In the genomic region with DNA sequence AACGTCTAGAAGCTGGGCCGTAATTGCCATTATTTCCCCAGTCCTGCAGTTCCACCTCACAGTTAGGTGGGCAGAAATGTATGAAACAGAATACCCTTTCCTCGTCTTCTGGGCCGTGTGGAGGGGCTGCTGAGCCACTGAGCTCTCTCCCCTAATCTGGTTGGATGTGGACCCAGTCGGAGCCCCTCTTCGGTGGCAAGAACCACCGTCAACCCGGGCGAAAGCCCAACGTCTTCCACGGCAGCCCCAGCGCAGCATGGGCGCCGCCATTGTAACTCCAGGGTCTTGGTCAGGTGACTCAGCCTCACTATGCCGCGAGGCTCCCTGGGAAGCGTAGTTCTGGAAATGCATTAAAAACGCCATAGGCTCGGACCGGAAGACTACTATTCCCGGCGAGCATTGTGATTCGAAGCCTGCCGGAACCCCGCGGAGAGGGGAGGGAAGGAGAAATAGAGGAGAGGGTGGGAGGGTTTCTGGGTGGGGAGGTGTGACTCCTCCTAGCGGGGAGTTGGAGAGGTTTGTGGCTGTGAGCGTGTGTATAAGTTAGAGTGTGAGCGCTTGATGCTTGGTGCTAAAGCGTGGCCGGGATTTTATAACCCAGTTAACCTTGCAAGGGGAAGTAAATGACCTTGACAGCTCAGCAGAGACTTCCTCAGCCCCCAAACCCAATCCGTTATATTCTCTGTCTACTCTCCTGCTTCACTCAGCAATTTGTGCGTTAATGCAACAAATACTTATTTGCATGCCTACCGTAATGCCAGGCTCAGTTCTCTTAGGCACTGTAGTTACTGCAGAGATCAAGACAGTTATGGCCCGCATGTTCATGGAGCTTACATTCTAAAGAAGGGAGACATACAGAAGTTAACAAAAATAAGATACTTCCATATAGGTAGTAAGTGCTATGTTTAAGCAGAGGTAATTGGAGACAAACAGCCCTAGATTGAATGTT, we compare ENCODE assay signal across 8 cellular contexts. TPM values are rescaled to one million over a fixed set of nuclear protein-coding genes. Genes with fewer than 3 reads are reported as not detected.
DNase-seq lines count a peak whose midpoint lies in the region; ATAC-seq and TF ChIP-seq lines count a peak whose summit lies in the region.

A gene with protein sequence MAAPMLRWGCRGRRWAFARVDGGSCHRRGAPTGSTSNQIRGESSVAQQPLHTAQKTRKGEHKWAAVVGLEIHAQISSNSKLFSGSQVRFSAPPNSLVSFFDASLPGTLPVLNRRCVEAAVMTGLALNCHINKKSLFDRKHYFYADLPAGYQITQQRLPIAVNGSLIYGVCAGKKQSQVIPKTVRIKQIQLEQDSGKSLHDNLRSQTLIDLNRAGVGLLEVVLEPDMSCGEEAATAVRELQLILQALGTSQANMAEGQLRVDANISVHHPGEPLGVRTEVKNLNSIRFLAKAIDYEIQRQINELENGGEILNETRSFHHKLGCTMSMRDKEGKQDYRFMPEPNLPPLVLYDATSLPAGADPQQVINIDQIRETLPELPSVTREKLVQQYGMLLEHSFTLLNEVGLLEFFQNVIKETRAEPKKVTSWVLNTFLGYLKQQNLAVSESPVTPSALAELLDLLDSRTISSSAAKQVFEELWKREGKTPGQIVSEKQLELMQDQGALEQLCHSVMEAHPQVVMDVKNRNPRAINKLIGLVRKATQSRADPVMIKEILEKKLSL (minus strand): TSS at position 295 of the 949 bp plus-strand sequence. CDS start 25 bp downstream, at position 270.

- peak; percentile 61 for TF ChIP-seq POLR2A in right lobe of liver (IDR thresholded peaks at IDR 0.05)

- peak; percentile 98 for ATAC-seq in CD8-positive, alpha-beta T cell
- peak; percentile 100 for ATAC-seq in GM19452 (IDR thresholded peaks at IDR 0.05; ENCODE audit: unreplicated experiment)
- ATAC-seq in right lobe of liver, result peak; percentile 100

- H3K4me3 Mint-ChIP-seq in CD8-positive, alpha-beta T cell, result peak within 1 kb of the TSS; percentile 97
- H3K4me3 Mint-ChIP-seq in activated CD4-positive, alpha-beta memory T cell treated with anti-CD3 and anti-CD28 coated beads for 36 hours, result peak within 1 kb of the TSS; percentile 91

- CTCF ChIA-PET in CD8-positive, alpha-beta T cell (lab: Charles Lee), result interaction anchor here (0.7 to 1.2 kb wide), 2 partner anchors 339 to 609 kb away, joined by 3 to 4 read pairs; no protein-coding TSS in a partner anchor
- CTCF ChIA-PET in activated CD4-positive, alpha-beta memory T cell treated with anti-CD3 and anti-CD28 coated beads for 36 hours (lab: Charles Lee), result interaction anchor here (0.8 to 1.3 kb wide), 2 partner anchors 10 to 39 kb away, joined by 3 read pairs; no protein-coding TSS in a partner anchor

- no peaks in the 10 kb centered on the region for H3K9me3 Mint-ChIP-seq in CD8-positive, alpha-beta T cell
- no peaks in the 10 kb centered on the region for H3K9me3 Mint-ChIP-seq in activated CD4-positive, alpha-beta memory T cell treated with anti-CD3 and anti-CD28 coated beads for 36 hours

- H3K9me3 ChIP-seq in CD8-positive, alpha-beta T cell (ENCODE audit: low read length), result no peaks in the 10 kb centered on the region
- H3K9me3 ChIP-seq in duodenal mucosa (ENCODE audit: control insufficient read depth in 1 of 2, low read length in 2 of 2), result no peaks in the 10 kb centered on the region
- H3K9me3 ChIP-seq in right lobe of liver, result no peaks in the 10 kb centered on the region

- peaks cover 21% of the 10 kb centered on the region for H3K36me3 Mint-ChIP-seq in CD8-positive, alpha-beta T cell
- H3K36me3 Mint-ChIP-seq in activated CD4-positive, alpha-beta memory T cell treated with anti-CD3 and anti-CD28 coated beads for 36 hours, result peaks cover 7% of the 10 kb centered on the region

- DNase-seq in CD8-positive, alpha-beta T cell, result peak; percentile 82 to 95 (median 88)
- DNase-seq in HK-2 (ENCODE audit: unreplicated experiment) (peak; percentile 93), NCI-H82 treated with DMSO at 0.1 percent for 48 hours (lab: John Stamatoyannopoulos, UW; ENCODE audit: unreplicated experiment) (peak; percentile 94), right lobe of liver (peak; percentile 91 to 96 (median 93))
- DNase-seq in activated CD4-positive, alpha-beta memory T cell treated with anti-CD3 and anti-CD28 coated beads for 36 hours, result peak; percentile 95
- peak; percentile 79 to 95 for DNase-seq in stimulated activated CD4-positive, alpha-beta T cell treated with anti-CD3 and anti-CD28 coated beads, Interleukin-4, amount 100 ng/mL, for 4 hours

- POLR2A ChIA-PET in CD8-positive, alpha-beta T cell (lab: Charles Lee), result interaction anchor here (0.9 to 1.6 kb wide), 2 partner anchors 341 to 518 kb away, joined by 3 to 4 read pairs; no protein-coding TSS in a partner anchor
- POLR2A ChIA-PET in activated CD4-positive, alpha-beta memory T cell treated with anti-CD3 and anti-CD28 coated beads for 36 hours (lab: Charles Lee), result interaction anchor here (0.8 kb wide), 1 partner anchor 335 kb away, joined by 3 read pairs; no protein-coding TSS in a partner anchor

- H3K4me3 ChIP-seq in CD8-positive, alpha-beta T cell (ENCODE audit: low read depth, low read length), result peak within 1 kb of the TSS; percentile 73
- H3K4me3 ChIP-seq in duodenal mucosa (ENCODE audit: low read depth in 1 of 2, low read length in 2 of 2) (peak within 1 kb of the TSS; percentile 78 to 97), right lobe of liver (peak within 1 kb of the TSS; percentile 61 to 76 (median 71))

- peak; percentile 51 for TF ChIP-seq CTCF in CD8-positive, alpha-beta T cell (IDR thresholded peaks at IDR 0.05)
- TF ChIP-seq CTCF in right lobe of liver (IDR thresholded peaks at IDR 0.05), result peak; percentile 17 to 47 (median 46)

- intact Hi-C loops in CD8-positive, alpha-beta T cell (cut with DNase I, micrococcal nuclease), result loop anchor here (1.0 to 10.0 kb wide), 18 partner anchors 339 to 1354 kb away; partner anchors contain the start of genes ARFIP1 (in 2 of the 2), FBXW7 (in 2 of the 2), FHIP1A (in 2 of the 2) and TIGD4 (in 2 of the 2)
- intact Hi-C loops in activated CD4-positive, alpha-beta memory T cell treated with anti-CD3 and anti-CD28 coated beads for 36 hours (cut with micrococcal nuclease), result loop anchor here (1.0 to 10.0 kb wide), 7 partner anchors 60 to 775 kb away; partner anchors contain the start of genes FBXW7, LRBA and RPS3A
- intact Hi-C loops in right lobe of liver (cut with DNase I), result no loop called here

- H3K27me3 ChIP-seq in CD8-positive, alpha-beta T cell (ENCODE audit: insufficient read depth, low read length), result no peaks in the 10 kb centered on the region
- H3K27me3 ChIP-seq in duodenal mucosa (ENCODE audit: control insufficient read depth in 1 of 2, insufficient read depth in 2 of 2, low read length in 2 of 2) (no peaks in the 10 kb centered on the region), right lobe of liver (no peaks in the 10 kb centered on the region)

- peak within 1 kb of the TSS; percentile 63 to 80 for H3K9ac ChIP-seq in duodenal mucosa (ENCODE audit: low read depth in 1 of 2, low read length in 2 of 2)

- H3K27ac Mint-ChIP-seq in CD8-positive, alpha-beta T cell, result peak within 1 kb of the TSS; percentile 98
- H3K27ac Mint-ChIP-seq in activated CD4-positive, alpha-beta memory T cell treated with anti-CD3 and anti-CD28 coated beads for 36 hours, result peak within 1 kb of the TSS; percentile 64

- H3K4me1 Mint-ChIP-seq in CD8-positive, alpha-beta T cell (ENCODE audit: low read depth), result peaks cover 18% of the 10 kb centered on the region
- peaks cover 13% of the 10 kb centered on the region for H3K4me1 Mint-ChIP-seq in activated CD4-positive, alpha-beta memory T cell treated with anti-CD3 and anti-CD28 coated beads for 36 hours (ENCODE audit: low read depth)

- peak within 1 kb of the TSS; percentile 59 for H3K27ac ChIP-seq in CD8-positive, alpha-beta T cell (ENCODE audit: low read depth, low read length)
- H3K27ac ChIP-seq in duodenal mucosa (ENCODE audit: low read depth, low read length) (no peak within 1 kb of the TSS), right lobe of liver (peak within 1 kb of the TSS in 2 of 3 donors; percentile 10 to 47)

- no peaks in the 10 kb centered on the region for H3K27me3 Mint-ChIP-seq in CD8-positive, alpha-beta T cell (ENCODE audit: low read depth)
- H3K27me3 Mint-ChIP-seq in activated CD4-positive, alpha-beta memory T cell treated with anti-CD3 and anti-CD28 coated beads for 36 hours, result no peaks in the 10 kb centered on the region

- 6% methylated on average over 27 of the region's 35 CpGs for WGBS in right lobe of liver (ENCODE audit: insufficient coverage, low coverage, low lambda C conversion rate, missing lambda C conversion rate)

- peaks cover 15% of the 10 kb centered on the region for H3K4me1 ChIP-seq in CD8-positive, alpha-beta T cell (ENCODE audit: insufficient read depth, low read length)
- H3K4me1 ChIP-seq in duodenal mucosa (ENCODE audit: control insufficient read depth in 1 of 2, insufficient read depth in 2 of 2, low read length in 2 of 2) (peaks cover 11 to 12% of the 10 kb centered on the region in 2 donors), right lobe of liver (peaks cover 0 to 12% (median 0%) of the 10 kb centered on the region in 4 donors)

- H3K36me3 ChIP-seq in CD8-positive, alpha-beta T cell (ENCODE audit: insufficient read depth, low read length), result no peaks in the 10 kb centered on the region
- H3K36me3 ChIP-seq in duodenal mucosa (ENCODE audit: control insufficient read depth in 1 of 2, insufficient read depth in 2 of 2, low read length in 2 of 2) (peaks cover 0 to 2% of the 10 kb centered on the region in 2 donors), right lobe of liver (peaks cover 0 to 6% (median 0%) of the 10 kb centered on the region in 4 donors)

RNA-seq across cellular contexts. Expression of the gene that starts here (rescaled TPM):
- total RNA-seq in CD8-positive, alpha-beta T cell, result 1 to 10 TPM; 3.3 to 5.1 TPM
- total RNA-seq in activated CD4-positive, alpha-beta memory T cell treated with anti-CD3 and anti-CD28 coated beads for 36 hours, result 10 to 100 TPM; 16.1 to 16.5 TPM
- total RNA-seq in right lobe of liver, result 10 to 100 TPM; 16.5 to 38.7 (median 17.5) TPM

Comparison
In these comparisons a context has a peak if more than half of its experiments do, and no peak if none do; other contexts are left out.
1. intact Hi-C loops: an anchor here in CD8-positive, alpha-beta T cell (1.0 to 10.0 kb wide) and activated CD4-positive, alpha-beta memory T cell treated with anti-CD3 and anti-CD28 coated beads for 36 hours (1.0 to 10.0 kb wide); none called in right lobe of liver.